8 cellular contexts compared by ENCODE assay signal in genomic region chr11:58629857-58630256, GRCh38. TPM values are rescaled to one million over a fixed set of nuclear protein-coding genes. Genes with fewer than 3 reads are reported as not detected.
A peak's percentile ranks its signal among the peaks of the same experiment; 100 is the strongest.
DNase-seq lines count a peak whose midpoint lies in the region; ATAC-seq, FAIRE-seq and TF ChIP-seq lines count a peak whose summit lies in the region.

No MANE protein-coding gene starts in this region.

- no peak overlapping the region for H3K4me3 ChIP-seq in CD4-positive, CD25-positive, alpha-beta regulatory T cell (ENCODE audit: low read depth, low read length)
- H3K4me3 ChIP-seq in astrocyte of the spinal cord (ENCODE audit: low read depth, low read length), result no peak overlapping the region

- H3K4me1 ChIP-seq in CD4-positive, CD25-positive, alpha-beta regulatory T cell (ENCODE audit: control insufficient read depth, insufficient read depth, low read length, poor library complexity, severe bottlenecking), result no peaks in the 10 kb centered on the region

- no peaks in the 10 kb centered on the region for H3K9me3 Mint-ChIP-seq in CD4-positive, CD25-positive, alpha-beta regulatory T cell

- H3K4me3 Mint-ChIP-seq in CD4-positive, CD25-positive, alpha-beta regulatory T cell, result no peak overlapping the region

- ATAC-seq in CD4-positive, CD25-positive, alpha-beta regulatory T cell (ENCODE audit: low read depth in 2 of 2), result no peak
- ATAC-seq in GM19397 (IDR thresholded peaks at IDR 0.05; ENCODE audit: unreplicated experiment) (no peak), HG02840 (IDR thresholded peaks at IDR 0.05; ENCODE audit: low FRiP score, unreplicated experiment) (no peak), HG03196 (IDR thresholded peaks at IDR 0.05; ENCODE audit: unreplicated experiment) (no peak)

- H3K36me3 ChIP-seq in CD4-positive, CD25-positive, alpha-beta regulatory T cell (ENCODE audit: control insufficient read depth, insufficient read depth, low read length), result peaks cover 9% of the 10 kb centered on the region

- H3K27me3 ChIP-seq in CD4-positive, CD25-positive, alpha-beta regulatory T cell (ENCODE audit: control insufficient read depth, insufficient read depth, low read length), result no peaks in the 10 kb centered on the region

- no peaks in the 10 kb centered on the region for H3K27me3 Mint-ChIP-seq in CD4-positive, CD25-positive, alpha-beta regulatory T cell

- H3K27ac Mint-ChIP-seq in CD4-positive, CD25-positive, alpha-beta regulatory T cell, result peak overlapping the region; percentile 65 to 77 (median 72)

- no peaks in the 10 kb centered on the region for H3K9me3 ChIP-seq in CD4-positive, CD25-positive, alpha-beta regulatory T cell (ENCODE audit: control insufficient read depth in 2 of 2, low read length in 2 of 2)

- peak in 2 of 3 donors; percentile 22 to 54 for DNase-seq in CD4-positive, CD25-positive, alpha-beta regulatory T cell
- DNase-seq in GM12891 (ENCODE audit: insufficient read length, low spot score), result no peak
- peak; percentile 3 for DNase-seq in NCI-H2171 (lab: John Stamatoyannopoulos, UW)
- peak; percentile 57 for DNase-seq in astrocyte of the spinal cord (ENCODE audit: low read depth, low spot score)
- peak; percentile 55 for DNase-seq in kidney glomerular epithelial cell (lab: John Stamatoyannopoulos, UW)

- FAIRE-seq in GM12891 (lab: Jason Lieb, UNC), result peak; percentile 79

- no peak for TF ChIP-seq POLR2A in GM12891 (IDR thresholded peaks at IDR 0.05; ENCODE audit: low read depth, low read length)

- no peak overlapping the region for H3K27ac ChIP-seq in CD4-positive, CD25-positive, alpha-beta regulatory T cell (ENCODE audit: insufficient read depth, low read length, poor library complexity, severe bottlenecking)

- H3K36me3 Mint-ChIP-seq in CD4-positive, CD25-positive, alpha-beta regulatory T cell, result peaks cover 3% of the 10 kb centered on the region

- TF ChIP-seq CTCF in astrocyte of the spinal cord (IDR thresholded peaks at IDR 0.05; ENCODE audit: low read depth, low read length), result peak; percentile 70

- in situ Hi-C loops in astrocyte of the spinal cord (cut with HindIII; ENCODE audit: low sequenced_read_pairs), result no loop called here

- peaks cover 0 to 6% (median 5%) of the 10 kb centered on the region in 4 donors for H3K4me1 Mint-ChIP-seq in CD4-positive, CD25-positive, alpha-beta regulatory T cell

TF ChIP-seq in GM12891, 5 proteins besides CTCF, POLR2A, EP300 and RAD21:
- TF ChIP-seq TAF1 (IDR thresholded peaks at IDR 0.05; ENCODE audit: low read depth, low read length) (no peak), POU2F2 (IDR thresholded peaks at IDR 0.05; ENCODE audit: low read depth, low read length) (no peak), POLR2AphosphoS5 (IDR thresholded peaks at IDR 0.05; ENCODE audit: low read depth, low read length) (no peak), PAX5 (IDR thresholded peaks at IDR 0.05; ENCODE audit: insufficient read depth, low read length, severe bottlenecking) (no peak), SPI1 (IDR thresholded peaks at IDR 0.05; ENCODE audit: low read depth, low read length) (no peak)

RNA-seq across cellular contexts. Expression of gene CNTF, which starts 7.4 kb away (rescaled TPM):
- total RNA-seq in CD4-positive, CD25-positive, alpha-beta regulatory T cell, result 4.9 TPM
- not detected for polyA plus RNA-seq in CD4-positive, CD25-positive, alpha-beta regulatory T cell
- 1.2 TPM for polyA plus RNA-seq in GM12891 (2012; ENCODE audit: low read depth, missing spikeins)

RNA-seq across cellular contexts. Expression of gene ZFP91, which starts 51.0 kb away (rescaled TPM):
- 46.5 TPM for total RNA-seq in CD4-positive, CD25-positive, alpha-beta regulatory T cell
- 1 to 10 TPM; 5.0 to 8.6 (median 6.8) TPM for polyA plus RNA-seq in CD4-positive, CD25-positive, alpha-beta regulatory T cell
- polyA plus RNA-seq in GM12891 (2012; ENCODE audit: low read depth, missing spikeins), result 22.5 TPM

RNA-seq across cellular contexts. Expression of gene LPXN, which starts 54.2 kb away (rescaled TPM):
- total RNA-seq in CD4-positive, CD25-positive, alpha-beta regulatory T cell, result 101 TPM
- polyA plus RNA-seq in CD4-positive, CD25-positive, alpha-beta regulatory T cell, result 100 to 1,000 TPM; 221 to 314 (median 265) TPM
- polyA plus RNA-seq in GM12891 (2012; ENCODE audit: low read depth, missing spikeins), result 158 TPM
